20 cellular contexts compared by ENCODE assay signal in genomic region chr6:79215233-79215824, GRCh38. TPM values are rescaled to one million over a fixed set of nuclear protein-coding genes. Genes with fewer than 3 reads are reported as not detected.
DNase-seq lines count a peak whose midpoint lies in the region; TF ChIP-seq lines count a peak whose summit lies in the region.
"Had no signal": no experiment of that assay in that cellular context is flagged by ENCODE, and none has a peak within 500 bp of the region (broad histone marks: within the 10 kb centered on the region; RNA-seq: fewer than 3 reads in every experiment).

No MANE protein-coding gene starts in this region.

- no peak overlapping the region for H3K14ac ChIP-seq in mesenchymal stem cell (ENCODE audit: low read length in 2 of 2)

- H3K9ac ChIP-seq in mesenchymal stem cell (ENCODE audit: low read length) = no peak overlapping the region
- no peak overlapping the region for H3K9ac ChIP-seq in smooth muscle cell (ENCODE audit: low read depth)

- 60% methylated on average over 2 of the region's 2 CpGs for WGBS in mesenchymal stem cell
- 41% methylated on average over 2 of the region's 2 CpGs for WGBS in smooth muscle cell (ENCODE audit: low lambda C conversion rate)
- 73% methylated on average over 2 of the region's 2 CpGs for WGBS in esophagus muscularis mucosa

- H2AK5ac ChIP-seq in mesenchymal stem cell (ENCODE audit: low read length, severe bottlenecking) = no peak overlapping the region

- no peak overlapping the region for H2BK120ac ChIP-seq in mesenchymal stem cell (ENCODE audit: low read depth, low read length)

- H3K36me3 Mint-ChIP-seq in activated T-helper 2 cell treated with anti-CD3 and anti-CD28 coated beads, Interferon-gamma antibody, Interleukin-2, Interleukin-4, amounts not matched to agents 10 μg/mL and 5 μg/mL and 100 μg/mL, durations not matched to agents 14 hours and 24 hours and 36 hours (ENCODE audit: low read depth) = peaks cover 21% of the 10 kb centered on the region

- no peaks in the 10 kb centered on the region for H3K9me3 ChIP-seq in mesenchymal stem cell (ENCODE audit: control insufficient read depth, low read length)
- H3K9me3 ChIP-seq in smooth muscle cell (replicated peaks; ENCODE audit: low read depth) = no peaks in the 10 kb centered on the region
- H3K9me3 ChIP-seq in esophagus muscularis mucosa = no peaks in the 10 kb centered on the region
- H3K9me3 ChIP-seq: upper lobe of left lung had no signal

- no peak for TF ChIP-seq POLR2A in esophagus muscularis mucosa (IDR thresholded peaks at IDR 0.05; ENCODE audit: low read depth)

- H3K27ac ChIP-seq in mesenchymal stem cell (ENCODE audit: low read length, poor library complexity, severe bottlenecking) (no peak overlapping the region), smooth muscle cell (ENCODE audit: low read depth) (no peak overlapping the region), esophagus muscularis mucosa (replicated peaks in 1 of 4) (no peak overlapping the region)
- H3K27ac ChIP-seq: 22Rv1, upper lobe of left lung had no signal

- H3K79me2 ChIP-seq in smooth muscle cell (ENCODE audit: low read depth) = peaks cover 44% of the 10 kb centered on the region

- H2BK12ac ChIP-seq in mesenchymal stem cell (ENCODE audit: low read length in 2 of 2) = no peak overlapping the region

- TF ChIP-seq CTCF in fibroblast of pulmonary artery (IDR thresholded peaks at IDR 0.05; ENCODE audit: low read length, missing control alignments) (no peak), smooth muscle cell (IDR thresholded peaks at IDR 0.05; ENCODE audit: borderline replicate concordance, insufficient read depth, poor library complexity, severe bottlenecking) (no peak), esophagus muscularis mucosa (IDR thresholded peaks at IDR 0.05) (no peak)

- no peak overlapping the region for H3K23ac ChIP-seq in mesenchymal stem cell (ENCODE audit: low read length in 2 of 2)

- H3K27me3 Mint-ChIP-seq in activated T-helper 2 cell treated with anti-CD3 and anti-CD28 coated beads, Interferon-gamma antibody, Interleukin-2, Interleukin-4, amounts not matched to agents 10 μg/mL and 5 μg/mL and 100 μg/mL, durations not matched to agents 14 hours and 24 hours and 36 hours (ENCODE audit: low read depth) = no peaks in the 10 kb centered on the region

- intact Hi-C loops in activated T-helper 2 cell treated with anti-CD3 and anti-CD28 coated beads, Interferon-gamma antibody, Interleukin-2, Interleukin-4, amounts not matched to agents 10 μg/mL and 5 μg/mL and 100 μg/mL, durations not matched to agents 14 hours and 24 hours and 36 hours (cut with micrococcal nuclease) = no loop called here
- intact Hi-C loops in esophagus muscularis mucosa (cut with DNase I) = no loop called here

- H3K27me3 ChIP-seq in mesenchymal stem cell (ENCODE audit: control insufficient read depth in 1 of 2, insufficient read depth in 1 of 2, low read length in 2 of 2) = no peaks in the 10 kb centered on the region
- H3K27me3 ChIP-seq in smooth muscle cell (ENCODE audit: low read depth) = no peaks in the 10 kb centered on the region
- no peaks in the 10 kb centered on the region for H3K27me3 ChIP-seq in esophagus muscularis mucosa
- H3K27me3 ChIP-seq: upper lobe of left lung had no signal

- no peaks in the 10 kb centered on the region for H3F3A ChIP-seq in smooth muscle cell (ENCODE audit: low read depth)

- TF ChIP-seq EP300 in esophagus muscularis mucosa (IDR thresholded peaks at IDR 0.05) = no peak

- no peak overlapping the region for H3K4me2 ChIP-seq in mesenchymal stem cell (ENCODE audit: low read length, poor library complexity, severe bottlenecking)
- H3K4me2 ChIP-seq in smooth muscle cell = peak overlapping the region; percentile 33

- H3K18ac ChIP-seq in mesenchymal stem cell (ENCODE audit: low read depth in 1 of 2, low read length in 2 of 2) = no peak overlapping the region

- H3K4me1 ChIP-seq in mesenchymal stem cell (ENCODE audit: control insufficient read depth, insufficient read depth, low read depth, low read length) (peaks cover 1% of the 10 kb centered on the region), smooth muscle cell (ENCODE audit: low read depth) (peaks cover 36% of the 10 kb centered on the region), esophagus muscularis mucosa (peaks cover 11 to 20% (median 16%) of the 10 kb centered on the region in 4 donors)

- no peaks in the 10 kb centered on the region for H3K36me3 ChIP-seq in mesenchymal stem cell (ENCODE audit: control insufficient read depth in 1 of 2, insufficient read depth in 2 of 2, low read depth in 1 of 2, low read length in 2 of 2)
- no peaks in the 10 kb centered on the region for H3K36me3 ChIP-seq in smooth muscle cell (ENCODE audit: low read depth)
- peaks cover 0 to 2% (median 0%) of the 10 kb centered on the region in 4 donors for H3K36me3 ChIP-seq in esophagus muscularis mucosa
- H3K36me3 ChIP-seq: upper lobe of left lung had no signal

- no peaks in the 10 kb centered on the region for H3K9me3 Mint-ChIP-seq in activated T-helper 2 cell treated with anti-CD3 and anti-CD28 coated beads, Interferon-gamma antibody, Interleukin-2, Interleukin-4, amounts not matched to agents 10 μg/mL and 5 μg/mL and 100 μg/mL, durations not matched to agents 14 hours and 24 hours and 36 hours

- H2AFZ ChIP-seq in mesenchymal stem cell (ENCODE audit: low read depth, low read length) (no peak overlapping the region), smooth muscle cell (ENCODE audit: low read depth) (no peak overlapping the region)

- no peak overlapping the region for H4K91ac ChIP-seq in mesenchymal stem cell (ENCODE audit: low read length)

- H3K4me3 ChIP-seq in fibroblast of pulmonary artery (replicated peaks; ENCODE audit: low read depth, low read length) (no peak overlapping the region), mesenchymal stem cell (ENCODE audit: insufficient read depth in 1 of 2, low read depth in 1 of 2, low read length in 2 of 2) (no peak overlapping the region), smooth muscle cell (no peak overlapping the region), esophagus muscularis mucosa (no peak overlapping the region)
- H3K4me3 ChIP-seq: upper lobe of left lung had no signal

- H3K4ac ChIP-seq in mesenchymal stem cell (ENCODE audit: low read depth in 1 of 2, low read length in 2 of 2) = no peak overlapping the region

- peaks cover 21% of the 10 kb centered on the region for H3K79me1 ChIP-seq in mesenchymal stem cell (replicated peaks; ENCODE audit: low read length, poor library complexity, severe bottlenecking)

- H3K27ac Mint-ChIP-seq in activated T-helper 2 cell treated with anti-CD3 and anti-CD28 coated beads, Interferon-gamma antibody, Interleukin-2, Interleukin-4, amounts not matched to agents 10 μg/mL and 5 μg/mL and 100 μg/mL, durations not matched to agents 14 hours and 24 hours and 36 hours = no peak overlapping the region

- no peak overlapping the region for H4K8ac ChIP-seq in mesenchymal stem cell (ENCODE audit: low read length)

- no peak overlapping the region for H2BK5ac ChIP-seq in mesenchymal stem cell (ENCODE audit: low read depth, low read length, poor library complexity, severe bottlenecking)

- peak; percentile 13 for DNase-seq in NCI-H1105 treated with DMSO at 0.1 percent for 48 hours (lab: John Stamatoyannopoulos, UW)
- no peak for DNase-seq in NCI-H1105 (lab: John Stamatoyannopoulos, UW)
- peak; percentile 41 for DNase-seq in fibroblast of pulmonary artery (ENCODE audit: low read depth)
- DNase-seq in mesenchymal stem cell = peak; percentile 63
- no peak for DNase-seq in smooth muscle cell (lab: John Stamatoyannopoulos, UW; ENCODE audit: unreplicated experiment)
- DNase-seq in AG08395 (ENCODE audit: low spot score) = no peak
- DNase-seq in activated T-helper 2 cell treated with anti-CD3 and anti-CD28 coated beads, Interferon-gamma antibody, Interleukin-2, Interleukin-4, amounts not matched to agents 10 μg/mL and 5 μg/mL and 100 μg/mL, durations not matched to agents 14 hours and 24 hours and 36 hours (ENCODE audit: low spot score) = no peak
- DNase-seq in esophagus muscularis mucosa (ENCODE audit: extremely low spot score) = no peak
- DNase-seq: activated CD8-positive, alpha-beta memory T cell treated with anti-CD3 and anti-CD28 coated beads for 24 hours; amygdala; cortex of kidney; GF-D8; IMR-90; kidney glomerular epithelial cell; NCI-H2029; NCI-H510A; SIG-M5; stimulated activated naive CD4-positive, alpha-beta T cell treated with Interleukin-2 at 50 U/mL for 16 hours; upper lobe of left lung had no signal

- no peak overlapping the region for H3K4me3 Mint-ChIP-seq in activated T-helper 2 cell treated with anti-CD3 and anti-CD28 coated beads, Interferon-gamma antibody, Interleukin-2, Interleukin-4, amounts not matched to agents 10 μg/mL and 5 μg/mL and 100 μg/mL, durations not matched to agents 14 hours and 24 hours and 36 hours (ENCODE audit: low read depth)

- H3K4me1 Mint-ChIP-seq in activated T-helper 2 cell treated with anti-CD3 and anti-CD28 coated beads, Interferon-gamma antibody, Interleukin-2, Interleukin-4, amounts not matched to agents 10 μg/mL and 5 μg/mL and 100 μg/mL, durations not matched to agents 14 hours and 24 hours and 36 hours (ENCODE audit: low read depth) = peaks cover 1% of the 10 kb centered on the region

- peaks cover 45% of the 10 kb centered on the region for H4K20me1 ChIP-seq in smooth muscle cell (ENCODE audit: low read depth)

- no peak overlapping the region for H2BK15ac ChIP-seq in mesenchymal stem cell (ENCODE audit: low read depth, poor library complexity, severe bottlenecking)

RNA-seq across cellular contexts. Expression of gene HMGN3, which starts 19.2 kb away (rescaled TPM):
- 113 TPM for polyA plus RNA-seq in mesenchymal stem cell (2013, experiment 1 of 2)
- polyA plus RNA-seq in mesenchymal stem cell (2013, experiment 2 of 2) = 119 TPM
- total RNA-seq in smooth muscle cell (75.4 and 94.2 TPM in 2 replicates), esophagus muscularis mucosa (10 to 100 TPM; 27.6 to 61.0 (median 47.1) TPM)
- 108 and 124 TPM in 2 replicates for polyA plus RNA-seq in smooth muscle cell
- total RNA-seq in activated T-helper 2 cell treated with anti-CD3 and anti-CD28 coated beads, Interferon-gamma antibody, Interleukin-2, Interleukin-4, amounts not matched to agents 10 μg/mL and 5 μg/mL and 100 μg/mL, durations not matched to agents 14 hours and 24 hours and 36 hours = 66.3 and 68.7 TPM in 2 replicates

Comparison
In these comparisons a context has a peak if more than half of its experiments do, and no peak if none do; other contexts are left out.
1. DNase-seq: peak in NCI-H1105 treated with DMSO at 0.1 percent for 48 hours (single experiment), fibroblast of pulmonary artery (single experiment) and mesenchymal stem cell (single experiment); none in NCI-H1105 (single experiment), smooth muscle cell (single experiment), AG08395 (single experiment), activated T-helper 2 cell treated with anti-CD3 and anti-CD28 coated beads, Interferon-gamma antibody, Interleukin-2, Interleukin-4, amounts not matched to agents 10 μg/mL and 5 μg/mL and 100 μg/mL, durations not matched to agents 14 hours and 24 hours and 36 hours (single experiment) and esophagus muscularis mucosa (single experiment).